34 cellular contexts compared by ENCODE assay signal in the genomic region with DNA sequence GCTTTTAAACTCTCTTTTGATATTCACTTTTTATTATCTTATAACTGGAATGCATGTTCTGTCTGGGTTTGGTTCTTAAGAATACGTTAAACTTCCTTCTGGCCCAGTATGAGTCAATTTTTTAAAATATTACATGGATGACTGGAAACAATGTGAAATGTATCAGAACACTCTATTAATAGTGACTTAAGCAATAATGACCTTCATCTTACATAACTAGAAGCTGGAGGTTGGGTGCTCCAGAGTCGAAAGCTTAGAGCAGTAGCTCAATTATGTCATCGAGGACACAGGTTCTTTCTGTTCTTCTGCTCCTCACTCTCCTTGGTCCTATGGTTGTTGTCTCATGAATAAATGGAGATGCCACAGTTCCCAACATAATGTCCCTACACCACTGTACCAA.
"Had no signal": no experiment of that assay in that cellular context is flagged by ENCODE, and none has a peak within 500 bp of the region (broad histone marks: within the 10 kb centered on the region; RNA-seq: fewer than 3 reads in every experiment).

No MANE protein-coding gene starts in this region.

- H3K9me3 ChIP-seq: adrenal gland, body of pancreas, esophagus squamous epithelium had no signal

- H3K4me1 ChIP-seq: adrenal gland, body of pancreas, esophagus squamous epithelium had no signal

- ATAC-seq: activated naive CD8-positive, alpha-beta T cell treated with anti-CD3 and anti-CD28 coated beads, Interleukin-2, amount 50 U/mL, for 24 hours; body of pancreas; effector memory CD8-positive, alpha-beta T cell; WTC11 had no signal

- FAIRE-seq: colon, TTC549 had no signal

- H3K4me1 Mint-ChIP-seq: activated CD4-positive, alpha-beta memory T cell treated with anti-CD3 and anti-CD28 coated beads, Interleukin-2, amount 10 ng/mL, durations not matched to agents 7 days and 5 days; activated CD4-positive, alpha-beta T cell treated with anti-CD3 and anti-CD28 coated beads, Interleukin-2, amount 10 ng/mL, durations not matched to agents 7 days and 5 days; activated naive CD4-positive, alpha-beta T cell treated with anti-CD3 and anti-CD28 coated beads, Interleukin-2, amount 50 U/mL, for 24 hours; activated naive CD8-positive, alpha-beta T cell treated with anti-CD3 and anti-CD28 coated beads for 36 hours; activated naive CD8-positive, alpha-beta T cell treated with anti-CD3 and anti-CD28 coated beads, Interleukin-2, amount 50 U/mL, for 24 hours had no signal

- H3K4me3 ChIP-seq: adrenal gland, body of pancreas, cardiac muscle cell, esophagus squamous epithelium had no signal

- H3K27me3 Mint-ChIP-seq: activated CD4-positive, alpha-beta memory T cell treated with anti-CD3 and anti-CD28 coated beads, Interleukin-2, amount 10 ng/mL, durations not matched to agents 7 days and 5 days; activated naive CD8-positive, alpha-beta T cell treated with anti-CD3 and anti-CD28 coated beads for 36 hours; activated T-cell treated with anti-CD3 and anti-CD28 coated beads, Interleukin-2, amount 50 U/mL, for 24 hours had no signal

- H3K9me3 Mint-ChIP-seq: activated CD4-positive, alpha-beta memory T cell treated with anti-CD3 and anti-CD28 coated beads, Interleukin-2, amount 10 ng/mL, durations not matched to agents 7 days and 5 days; activated CD4-positive, alpha-beta T cell treated with anti-CD3 and anti-CD28 coated beads, Interleukin-2, amount 10 ng/mL, durations not matched to agents 7 days and 5 days; effector memory CD8-positive, alpha-beta T cell had no signal

- H3K4me3 Mint-ChIP-seq: activated CD4-positive, alpha-beta memory T cell treated with anti-CD3 and anti-CD28 coated beads, Interleukin-2, amount 10 ng/mL, durations not matched to agents 7 days and 5 days; activated CD4-positive, alpha-beta T cell treated with anti-CD3 and anti-CD28 coated beads, Interleukin-2, amount 10 ng/mL, durations not matched to agents 7 days and 5 days; activated naive CD4-positive, alpha-beta T cell treated with anti-CD3 and anti-CD28 coated beads for 36 hours; activated naive CD4-positive, alpha-beta T cell treated with anti-CD3 and anti-CD28 coated beads, Interleukin-2, amount 50 U/mL, for 24 hours; activated naive CD8-positive, alpha-beta T cell treated with anti-CD3 and anti-CD28 coated beads for 36 hours; activated naive CD8-positive, alpha-beta T cell treated with anti-CD3 and anti-CD28 coated beads, Interleukin-2, amount 50 U/mL, for 24 hours; activated T-cell treated with anti-CD3 and anti-CD28 coated beads, Interleukin-2, amount 50 U/mL, for 24 hours; effector memory CD8-positive, alpha-beta T cell; WTC11 had no signal

- H3K27me3 ChIP-seq: adrenal gland, cardiac muscle cell, esophagus squamous epithelium had no signal

- DNase-seq: activated CD4-positive, alpha-beta memory T cell treated with anti-CD3 and anti-CD28 coated beads, Interleukin-2, amount 10 ng/mL, durations not matched to agents 7 days and 5 days; activated CD4-positive, alpha-beta T cell treated with anti-CD3 and anti-CD28 coated beads for 1 hour; activated CD4-positive, alpha-beta T cell treated with anti-CD3 and anti-CD28 coated beads for 4 hours; activated CD4-positive, alpha-beta T cell treated with anti-CD3 and anti-CD28 coated beads, Interleukin-2, amount 10 ng/mL, durations not matched to agents 7 days and 5 days; activated CD4-positive, alpha-beta T cell treated with anti-CD3 and anti-CD28 coated beads, Interleukin-2, amount 50 U/mL, for 4 hours; activated CD8-positive, alpha-beta memory T cell treated with anti-CD3 and anti-CD28 coated beads, Interleukin-2, amount 50 U/mL, for 48 hours; activated effector memory CD4-positive, alpha-beta T cell treated with anti-CD3 and anti-CD28 coated beads, Interleukin-2, amount 50 U/mL, for 16 hours; activated naive CD4-positive, alpha-beta T cell treated with anti-CD3 and anti-CD28 coated beads for 36 hours; activated naive CD8-positive, alpha-beta T cell treated with anti-CD3 and anti-CD28 coated beads for 36 hours; activated naive CD8-positive, alpha-beta T cell treated with anti-CD3 and anti-CD28 coated beads, Interleukin-2, amount 50 U/mL, for 24 hours; activated T-cell treated with anti-CD3 and anti-CD28 coated beads for 4 hours; activated T-cell treated with anti-CD3 and anti-CD28 coated beads, Interleukin-2, amount 50 U/mL, for 24 hours; amygdala; aorta; body of pancreas; central memory CD4-positive, alpha-beta T cell; cortex of kidney; dermis blood vessel endothelial cell; effector CD4-positive, alpha-beta T cell; effector memory CD8-positive, alpha-beta T cell; erythroblast; esophagus squamous epithelium; foreskin melanocyte; head of caudate nucleus; hippocampal formation; T-helper 2 cell had no signal

- H3K27ac ChIP-seq: adrenal gland, body of pancreas, cardiac muscle cell, esophagus squamous epithelium, VCaP had no signal

- H3K36me3 ChIP-seq: adrenal gland, cardiac muscle cell, esophagus squamous epithelium had no signal

- H3K27ac Mint-ChIP-seq: activated CD4-positive, alpha-beta memory T cell treated with anti-CD3 and anti-CD28 coated beads, Interleukin-2, amount 10 ng/mL, durations not matched to agents 7 days and 5 days; activated CD4-positive, alpha-beta T cell treated with anti-CD3 and anti-CD28 coated beads, Interleukin-2, amount 10 ng/mL, durations not matched to agents 7 days and 5 days; activated naive CD4-positive, alpha-beta T cell treated with anti-CD3 and anti-CD28 coated beads for 36 hours; activated naive CD4-positive, alpha-beta T cell treated with anti-CD3 and anti-CD28 coated beads, Interleukin-2, amount 50 U/mL, for 24 hours; activated naive CD8-positive, alpha-beta T cell treated with anti-CD3 and anti-CD28 coated beads for 36 hours; activated naive CD8-positive, alpha-beta T cell treated with anti-CD3 and anti-CD28 coated beads, Interleukin-2, amount 50 U/mL, for 24 hours; activated T-cell treated with anti-CD3 and anti-CD28 coated beads, Interleukin-2, amount 50 U/mL, for 24 hours; activated T-helper 2 cell treated with anti-CD3 and anti-CD28 coated beads, Interferon-gamma antibody, Interleukin-2, Interleukin-4, amounts not matched to agents 10 μg/mL and 5 μg/mL and 100 μg/mL, durations not matched to agents 14 hours and 24 hours and 36 hours; effector memory CD8-positive, alpha-beta T cell; WTC11 had no signal

- H3K36me3 Mint-ChIP-seq: activated naive CD4-positive, alpha-beta T cell treated with anti-CD3 and anti-CD28 coated beads, Interleukin-2, amount 50 U/mL, for 24 hours; activated naive CD8-positive, alpha-beta T cell treated with anti-CD3 and anti-CD28 coated beads for 36 hours had no signal
